In genomic region chr3:4493008-4493930, GRCh38 we compare ENCODE assay signal across 1 cellular context.
TF ChIP-seq lines count a peak whose summit lies in the region.

Gene ITPR1, plus strand, starts transcription at chr3:4493348. Its CDS starts 23,144 bp downstream, at chr3:4516492.

TF ChIP-seq in HEK293, 187 proteins besides CTCF, POLR2A, EP300 and RAD21 (continued from another document and continues in another):
- TF ChIP-seq, protein P1, sequence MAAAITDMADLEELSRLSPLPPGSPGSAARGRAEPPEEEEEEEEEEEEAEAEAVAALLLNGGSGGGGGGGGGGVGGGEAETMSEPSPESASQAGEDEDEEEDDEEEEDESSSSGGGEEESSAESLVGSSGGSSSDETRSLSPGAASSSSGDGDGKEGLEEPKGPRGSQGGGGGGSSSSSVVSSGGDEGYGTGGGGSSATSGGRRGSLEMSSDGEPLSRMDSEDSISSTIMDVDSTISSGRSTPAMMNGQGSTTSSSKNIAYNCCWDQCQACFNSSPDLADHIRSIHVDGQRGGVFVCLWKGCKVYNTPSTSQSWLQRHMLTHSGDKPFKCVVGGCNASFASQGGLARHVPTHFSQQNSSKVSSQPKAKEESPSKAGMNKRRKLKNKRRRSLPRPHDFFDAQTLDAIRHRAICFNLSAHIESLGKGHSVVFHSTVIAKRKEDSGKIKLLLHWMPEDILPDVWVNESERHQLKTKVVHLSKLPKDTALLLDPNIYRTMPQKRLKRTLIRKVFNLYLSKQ (tag by site-specific recombination; IDR thresholded peaks at IDR 0.05; ENCODE audit: borderline replicate concordance) = no peak
- TF ChIP-seq YY2 (tag by site-specific recombination; IDR thresholded peaks at IDR 0.05) = no peak
- peak; percentile 73 for TF ChIP-seq ZNF660 (tag by site-specific recombination; IDR thresholded peaks at IDR 0.05)
- peak; percentile 85 for TF ChIP-seq ZBTB8A (tag by site-specific recombination; IDR thresholded peaks at IDR 0.05)
- TF ChIP-seq ZBTB20 (tag by site-specific recombination; IDR thresholded peaks at IDR 0.05) = peak; percentile 20; the same call in 1 of the 2 replicates
- TF ChIP-seq ZBTB44 (tag by site-specific recombination; IDR thresholded peaks at IDR 0.05) = peak; percentile 51; the same call in 1 of the 2 replicates
- TF ChIP-seq, protein P2, sequence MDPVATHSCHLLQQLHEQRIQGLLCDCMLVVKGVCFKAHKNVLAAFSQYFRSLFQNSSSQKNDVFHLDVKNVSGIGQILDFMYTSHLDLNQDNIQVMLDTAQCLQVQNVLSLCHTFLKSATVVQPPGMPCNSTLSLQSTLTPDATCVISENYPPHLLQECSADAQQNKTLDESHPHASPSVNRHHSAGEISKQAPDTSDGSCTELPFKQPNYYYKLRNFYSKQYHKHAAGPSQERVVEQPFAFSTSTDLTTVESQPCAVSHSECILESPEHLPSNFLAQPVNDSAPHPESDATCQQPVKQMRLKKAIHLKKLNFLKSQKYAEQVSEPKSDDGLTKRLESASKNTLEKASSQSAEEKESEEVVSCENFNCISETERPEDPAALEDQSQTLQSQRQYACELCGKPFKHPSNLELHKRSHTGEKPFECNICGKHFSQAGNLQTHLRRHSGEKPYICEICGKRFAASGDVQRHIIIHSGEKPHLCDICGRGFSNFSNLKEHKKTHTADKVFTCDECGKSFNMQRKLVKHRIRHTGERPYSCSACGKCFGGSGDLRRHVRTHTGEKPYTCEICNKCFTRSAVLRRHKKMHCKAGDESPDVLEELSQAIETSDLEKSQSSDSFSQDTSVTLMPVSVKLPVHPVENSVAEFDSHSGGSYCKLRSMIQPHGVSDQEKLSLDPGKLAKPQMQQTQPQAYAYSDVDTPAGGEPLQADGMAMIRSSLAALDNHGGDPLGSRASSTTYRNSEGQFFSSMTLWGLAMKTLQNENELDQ (tag by site-specific recombination; IDR thresholded peaks at IDR 0.05; ENCODE audit: low read depth) = no peak
- TF ChIP-seq ZFP3 (tag by site-specific recombination; IDR thresholded peaks at IDR 0.05; ENCODE audit: low read depth) = no peak
- TF ChIP-seq IKZF3 (tag by site-specific recombination; IDR thresholded peaks at IDR 0.05) = 0 out of 2 replicates have a peak, but pooled peaks have one; percentile 3
- no peak for TF ChIP-seq ZNF148 (tag by site-specific recombination; IDR thresholded peaks at IDR 0.05; ENCODE audit: borderline replicate concordance)
- TF ChIP-seq SETDB1 (IDR thresholded peaks at IDR 0.05; ENCODE audit: insufficient read length, low read length) = no peak
- TF ChIP-seq, protein P3, sequence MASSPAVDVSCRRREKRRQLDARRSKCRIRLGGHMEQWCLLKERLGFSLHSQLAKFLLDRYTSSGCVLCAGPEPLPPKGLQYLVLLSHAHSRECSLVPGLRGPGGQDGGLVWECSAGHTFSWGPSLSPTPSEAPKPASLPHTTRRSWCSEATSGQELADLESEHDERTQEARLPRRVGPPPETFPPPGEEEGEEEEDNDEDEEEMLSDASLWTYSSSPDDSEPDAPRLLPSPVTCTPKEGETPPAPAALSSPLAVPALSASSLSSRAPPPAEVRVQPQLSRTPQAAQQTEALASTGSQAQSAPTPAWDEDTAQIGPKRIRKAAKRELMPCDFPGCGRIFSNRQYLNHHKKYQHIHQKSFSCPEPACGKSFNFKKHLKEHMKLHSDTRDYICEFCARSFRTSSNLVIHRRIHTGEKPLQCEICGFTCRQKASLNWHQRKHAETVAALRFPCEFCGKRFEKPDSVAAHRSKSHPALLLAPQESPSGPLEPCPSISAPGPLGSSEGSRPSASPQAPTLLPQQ (tag by site-specific recombination; IDR thresholded peaks at IDR 0.05) = peak; percentile 81
- TF ChIP-seq PRDM10 (tag by site-specific recombination; IDR thresholded peaks at IDR 0.05) = peak; percentile 95
- TF ChIP-seq ZNF132 (tag by site-specific recombination; IDR thresholded peaks at IDR 0.05; ENCODE audit: borderline replicate concordance) = no peak
- TF ChIP-seq BCL11B (tag by site-specific recombination; IDR thresholded peaks at IDR 0.05; ENCODE audit: low read depth) = no peak
- no peak for TF ChIP-seq ELK4 (IDR thresholded peaks at IDR 0.05; ENCODE audit: borderline replicate concordance, low read depth, low read length)
- peak; percentile 93 for TF ChIP-seq SP3 (tag by site-specific recombination; IDR thresholded peaks at IDR 0.05)
- no peak for TF ChIP-seq HOXA7 (CRISPR knock-in tag; IDR thresholded peaks at IDR 0.05; ENCODE audit: borderline replicate concordance)
- TF ChIP-seq ZNF19 (tag by site-specific recombination; IDR thresholded peaks at IDR 0.05; ENCODE audit: low read depth) = no peak
- TF ChIP-seq ZNF140 (tag by site-specific recombination; IDR thresholded peaks at IDR 0.05) = no peak
- no peak for TF ChIP-seq REPIN1 (tag by site-specific recombination; IDR thresholded peaks at IDR 0.05; ENCODE audit: low read depth)
- no peak for TF ChIP-seq ZNF404 (tag by site-specific recombination; IDR thresholded peaks at IDR 0.05)
- TF ChIP-seq ZNF366 (tag by site-specific recombination; conservative IDR thresholded peaks at IDR 0.05) = peak; percentile 90
- peak; percentile 68; the same call in 1 of the 2 replicates for TF ChIP-seq ZNF394 (tag by site-specific recombination; IDR thresholded peaks at IDR 0.05; ENCODE audit: borderline replicate concordance)
- TF ChIP-seq ZNF830 (tag by site-specific recombination; IDR thresholded peaks at IDR 0.05; ENCODE audit: low read depth) = no peak
- TF ChIP-seq ZNF223 (tag by site-specific recombination; IDR thresholded peaks at IDR 0.05) = no peak
- no peak for TF ChIP-seq ZNF112 (tag by site-specific recombination; IDR thresholded peaks at IDR 0.05)
- no peak for TF ChIP-seq FEZF1 (tag by site-specific recombination; IDR thresholded peaks at IDR 0.05)
- peak; percentile 60 for TF ChIP-seq KLF17 (tag by site-specific recombination; IDR thresholded peaks at IDR 0.05)
- TF ChIP-seq ZNF623 (tag by site-specific recombination; IDR thresholded peaks at IDR 0.05) = no peak
- TF ChIP-seq ZNF274 (IDR thresholded peaks at IDR 0.05; ENCODE audit: low read length) = no peak
- TF ChIP-seq ZNF274 (tag by site-specific recombination; IDR thresholded peaks at IDR 0.05; ENCODE audit: borderline replicate concordance) = no peak
- TF ChIP-seq ZNF529 (tag by site-specific recombination; IDR thresholded peaks at IDR 0.05; ENCODE audit: insufficient replicate concordance) = no peak
- TF ChIP-seq ZNF341 (tag by site-specific recombination; IDR thresholded peaks at IDR 0.05; ENCODE audit: low read depth) = peak; percentile 75
- no peak for TF ChIP-seq ZNF114 (tag by site-specific recombination; IDR thresholded peaks at IDR 0.05)
- TF ChIP-seq ZIC2 (tag by site-specific recombination; IDR thresholded peaks at IDR 0.05) = no peak
- TF ChIP-seq ZNF391 (tag by site-specific recombination; IDR thresholded peaks at IDR 0.05; ENCODE audit: borderline replicate concordance, low read depth) = peak; percentile 87
- peak; percentile 18; the same call in 1 of the 2 replicates for TF ChIP-seq ZNF596 (tag by site-specific recombination; IDR thresholded peaks at IDR 0.05)
- TF ChIP-seq ZNF626 (tag by site-specific recombination; IDR thresholded peaks at IDR 0.05) = no peak
- peak; percentile 61 for TF ChIP-seq ZNF2 (tag by site-specific recombination; IDR thresholded peaks at IDR 0.05)
- TF ChIP-seq ZNF530 (tag by site-specific recombination; IDR thresholded peaks at IDR 0.05; ENCODE audit: low read depth) = no peak
- no peak for TF ChIP-seq ZNF155 (tag by site-specific recombination; IDR thresholded peaks at IDR 0.05)
- peak; percentile 96 for TF ChIP-seq ZNF76 (tag by site-specific recombination; IDR thresholded peaks at IDR 0.05; ENCODE audit: borderline replicate concordance, low read depth)
